In the genomic region with DNA sequence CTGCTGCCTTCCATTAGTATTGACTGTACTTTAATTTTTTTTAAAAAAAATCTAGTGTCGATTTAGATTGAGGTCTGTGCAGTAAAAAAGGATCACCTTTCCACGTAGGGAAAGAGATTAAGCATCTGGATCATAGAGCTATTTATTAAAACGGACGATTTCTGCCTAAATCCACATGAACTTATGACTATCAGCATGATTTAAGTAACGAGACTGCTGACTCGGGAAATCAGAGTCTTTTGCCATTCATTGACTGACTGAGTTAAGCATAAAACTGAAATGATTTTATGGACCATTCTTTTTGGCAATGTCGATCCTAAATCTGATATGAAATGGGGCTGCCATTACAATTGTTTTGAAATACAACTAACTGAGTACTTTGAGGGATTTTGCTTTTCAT, we compare ENCODE assay signal across 27 cellular contexts.
"Had no signal": no experiment of that assay in that cellular context is flagged by ENCODE, and none has a peak within 500 bp of the region (broad histone marks: within the 10 kb centered on the region; RNA-seq: fewer than 3 reads in every experiment).

No MANE protein-coding gene starts in this region.

- H3K27me3 ChIP-seq: ascending aorta, cardiac muscle cell had no signal

- H3K36me3 ChIP-seq: ascending aorta, cardiac muscle cell had no signal

- ATAC-seq: activated CD8-positive, alpha-beta T cell treated with anti-CD3 and anti-CD28 coated beads for 36 hours; activated naive CD8-positive, alpha-beta T cell treated with anti-CD3 and anti-CD28 coated beads, Interleukin-2, amount 50 U/mL, for 24 hours; activated T-cell treated with anti-CD3 and anti-CD28 coated beads, Interleukin-2, amount 50 U/mL, for 4 hours; activated T-cell treated with anti-CD3 and anti-CD28 coated beads, Interleukin-2, amount 50 U/mL, for 72 hours; activated T-helper 17 cell treated with anti-CD3 and anti-CD28 coated beads, Interleukin-2, amount 50 U/mL, for 72 hours had no signal

- H3K4me3 ChIP-seq: ascending aorta, cardiac muscle cell had no signal

- DNase-seq: activated B cell treated with CpG ODN at 0.5 μM for 24 hours; activated CD4-positive, alpha-beta memory T cell treated with anti-CD3 and anti-CD28 coated beads for 36 hours; activated CD4-positive, alpha-beta T cell treated with anti-CD3 and anti-CD28 coated beads for 4 hours; activated CD4-positive, alpha-beta T cell treated with anti-CD3 and anti-CD28 coated beads, Interleukin-2, amount 10 ng/mL, durations not matched to agents 24 days and 14 days; activated CD4-positive, alpha-beta T cell treated with anti-CD3 and anti-CD28 coated beads, Interleukin-2, amount 50 U/mL, for 1 hour; activated CD4-positive, alpha-beta T cell treated with anti-CD3 and anti-CD28 coated beads, Interleukin-2, amount 50 U/mL, for 4 hours; activated CD4-positive, CD25-positive, alpha-beta regulatory T cell treated with anti-CD3 and anti-CD28 coated beads, Interleukin-2, amount 50 U/mL, for 72 hours; activated CD8-positive, alpha-beta memory T cell treated with anti-CD3 and anti-CD28 coated beads, Interleukin-2, amount 50 U/mL, for 4 hours; activated CD8-positive, alpha-beta T cell treated with anti-CD3 and anti-CD28 coated beads for 36 hours; activated effector memory CD4-positive, alpha-beta T cell treated with anti-CD3 and anti-CD28 coated beads, Interleukin-2, amount 50 U/mL, for 16 hours; activated naive CD4-positive, alpha-beta T cell treated with anti-CD3 and anti-CD28 coated beads, Interleukin-2, amount 10 ng/mL, durations not matched to agents 7 days and 5 days; activated naive CD4-positive, alpha-beta T cell treated with Interleukin-2 at 50 U/mL for 16 hours; activated naive CD8-positive, alpha-beta T cell treated with anti-CD3 and anti-CD28 coated beads, Interleukin-2, amount 10 ng/mL, durations not matched to agents 7 days and 5 days; activated naive CD8-positive, alpha-beta T cell treated with anti-CD3 and anti-CD28 coated beads, Interleukin-2, amount 50 U/mL, for 24 hours; activated T-cell treated with anti-CD3 and anti-CD28 coated beads for 4 hours; activated T-cell treated with anti-CD3 and anti-CD28 coated beads, Interleukin-2, amount 50 U/mL, for 1 hour; activated T-cell treated with anti-CD3 and anti-CD28 coated beads, Interleukin-2, amount 50 U/mL, for 4 hours; activated T-cell treated with anti-CD3 and anti-CD28 coated beads, Interleukin-2, amount 50 U/mL, for 72 hours; amygdala; anterior cingulate cortex; central memory CD4-positive, alpha-beta T cell; T-helper 1 cell; T-helper 2 cell; T-helper 9 cell had no signal

- H3K4me1 ChIP-seq: ascending aorta had no signal

- H3K9me3 ChIP-seq: ascending aorta had no signal

- H3K27ac ChIP-seq: ascending aorta, cardiac muscle cell had no signal
